1 cellular context compared by ENCODE assay signal in the genomic region with DNA sequence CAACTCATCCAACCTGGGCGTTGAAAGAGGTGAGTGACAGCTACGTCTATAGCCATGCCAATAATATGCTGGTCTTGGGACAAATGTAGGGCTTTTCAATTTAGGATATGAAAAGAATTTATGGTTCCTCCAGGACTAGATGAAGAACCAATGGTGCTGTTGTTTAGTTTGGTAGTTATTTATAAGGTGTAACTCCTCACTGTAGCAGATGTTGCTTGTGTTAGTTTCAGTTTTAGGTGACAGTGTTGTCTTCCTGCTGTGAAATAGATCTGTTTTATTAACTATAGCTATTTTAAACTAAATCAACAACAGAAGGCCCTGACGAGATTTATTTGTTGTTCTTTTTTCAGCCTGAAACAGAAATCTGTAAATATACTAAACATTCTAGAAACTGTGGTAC. TPM values are rescaled to one million over a fixed set of nuclear protein-coding genes. Genes with fewer than 3 reads are reported as not detected.
"Had no signal": no experiment of that assay in that cellular context is flagged by ENCODE, and none has a peak within 500 bp of the region (broad histone marks: within the 10 kb centered on the region; RNA-seq: fewer than 3 reads in every experiment).

No MANE protein-coding gene starts in this region.

RNA-seq across cellular contexts. Expression of gene ABCC6, which starts 24.1 kb away (rescaled TPM):
- polyA plus RNA-seq: keratinocyte had no signal
